Comparison of ENCODE assay signal across 20 cellular contexts in the genomic region with DNA sequence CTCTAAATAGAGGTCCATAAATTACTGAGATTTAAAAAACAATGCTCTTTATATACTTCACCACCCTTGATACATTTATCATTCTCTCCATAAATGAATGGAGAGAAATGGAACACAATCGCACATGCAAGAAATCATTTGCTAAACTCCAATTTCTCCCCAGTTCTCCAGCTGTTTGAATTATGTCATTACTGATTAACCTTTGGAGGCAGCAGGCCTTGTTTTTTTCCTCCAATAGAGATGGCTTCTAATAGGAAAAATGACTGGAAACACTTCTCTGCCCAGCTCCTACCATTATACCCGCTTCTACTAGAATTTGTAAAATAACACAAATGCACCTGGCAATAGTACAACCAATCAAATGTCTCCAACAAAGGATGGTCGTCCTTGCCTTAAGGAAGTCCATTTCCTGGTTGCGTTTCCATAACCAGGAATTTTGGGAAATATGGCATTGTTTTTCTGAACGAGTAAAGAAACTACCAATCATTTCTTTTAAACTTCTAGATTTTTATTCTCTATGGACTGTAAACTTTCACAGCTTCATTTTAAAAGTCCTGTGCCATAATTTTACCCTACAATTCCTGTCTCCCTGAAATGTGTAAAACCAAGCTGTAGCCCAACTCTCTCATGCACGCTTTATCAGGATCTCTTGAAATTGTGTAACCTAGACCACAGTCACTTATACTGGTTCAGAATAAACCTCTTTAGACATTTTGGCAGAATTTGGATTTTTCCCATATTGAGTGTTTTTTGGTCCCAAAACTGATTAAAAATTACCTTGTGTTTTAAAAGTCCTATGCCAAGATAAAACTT.
A peak's percentile ranks its signal among the peaks of the same experiment; 100 is the strongest.
DNase-seq lines count a peak whose midpoint lies in the region; ATAC-seq and TF ChIP-seq lines count a peak whose summit lies in the region.
"Had no signal": no experiment of that assay in that cellular context is flagged by ENCODE, and none has a peak within 500 bp of the region (broad histone marks: within the 10 kb centered on the region; RNA-seq: fewer than 3 reads in every experiment).

No MANE protein-coding gene starts in this region.

- TF ChIP-seq CTCF in left ventricle myocardium inferior (IDR thresholded peaks at IDR 0.05; ENCODE audit: borderline replicate concordance) (no peak), right atrium auricular region (IDR thresholded peaks at IDR 0.05) (no peak), osteocyte (IDR thresholded peaks at IDR 0.05) (no peak), upper lobe of right lung (IDR thresholded peaks at IDR 0.05) (no peak), GM20000 (IDR thresholded peaks at IDR 0.05; ENCODE audit: extremely low read depth, missing control alignments) (no peak)

- no peaks in the 10 kb centered on the region for H3K9me3 Mint-ChIP-seq in osteocyte (ENCODE audit: unreplicated experiment)
- H3K9me3 Mint-ChIP-seq: activated CD8-positive, alpha-beta T cell treated with anti-CD3 and anti-CD28 coated beads for 36 hours; activated naive CD4-positive, alpha-beta T cell treated with anti-CD3 and anti-CD28 coated beads, Interleukin-2, amount 10 ng/mL, durations not matched to agents 7 days and 5 days; activated T-cell treated with anti-CD3 and anti-CD28 coated beads, Interleukin-2, amount 50 U/mL, for 24 hours; stimulated activated naive CD8-positive, alpha-beta T cell treated with anti-CD3 and anti-CD28 coated beads, Interleukin-15, amount 100 ng/mL, for 72 hours had no signal

- H3K27me3 ChIP-seq in left ventricle myocardium inferior (ENCODE audit: low read depth): no peaks in the 10 kb centered on the region
- no peaks in the 10 kb centered on the region for H3K27me3 ChIP-seq in right atrium auricular region
- H3K27me3 ChIP-seq in upper lobe of right lung: no peaks in the 10 kb centered on the region
- H3K27me3 ChIP-seq: foreskin keratinocyte had no signal

- H3K36me3 Mint-ChIP-seq in osteocyte (ENCODE audit: unreplicated experiment): peaks cover 2% of the 10 kb centered on the region
- H3K36me3 Mint-ChIP-seq: activated naive CD4-positive, alpha-beta T cell treated with anti-CD3 and anti-CD28 coated beads, Interleukin-2, amount 10 ng/mL, durations not matched to agents 7 days and 5 days; WTC11 had no signal

- H3K4me1 ChIP-seq in left ventricle myocardium inferior: peaks cover 44% of the 10 kb centered on the region
- H3K4me1 ChIP-seq in right atrium auricular region: peaks cover 0 to 33% of the 10 kb centered on the region in 2 donors
- peaks cover 19% of the 10 kb centered on the region for H3K4me1 ChIP-seq in upper lobe of right lung

- no peaks in the 10 kb centered on the region for H3K27me3 Mint-ChIP-seq in osteocyte (ENCODE audit: unreplicated experiment)
- H3K27me3 Mint-ChIP-seq: activated CD8-positive, alpha-beta T cell treated with anti-CD3 and anti-CD28 coated beads for 36 hours; activated naive CD4-positive, alpha-beta T cell treated with anti-CD3 and anti-CD28 coated beads, Interleukin-2, amount 10 ng/mL, durations not matched to agents 7 days and 5 days; activated T-cell treated with anti-CD3 and anti-CD28 coated beads, Interleukin-2, amount 50 U/mL, for 24 hours; stimulated activated naive CD8-positive, alpha-beta T cell treated with anti-CD3 and anti-CD28 coated beads, Interleukin-15, amount 100 ng/mL, for 72 hours had no signal

- ATAC-seq in Right ventricle myocardium inferior (no peak), upper lobe of right lung (no peak)
- ATAC-seq: activated CD8-positive, alpha-beta T cell treated with anti-CD3 and anti-CD28 coated beads for 36 hours; foreskin keratinocyte; stimulated activated naive CD8-positive, alpha-beta T cell treated with anti-CD3 and anti-CD28 coated beads, Interleukin-15, amount 100 ng/mL, for 72 hours; WTC11 had no signal

- DNase-seq in left ventricle myocardium inferior: no peak
- no peak for DNase-seq in Right ventricle myocardium inferior (ENCODE audit: missing footprints)
- no peak for DNase-seq in right atrium auricular region (ENCODE audit: low spot score)
- no peak for DNase-seq in osteocyte (ENCODE audit: extremely low spot score, unreplicated experiment)
- no peak for DNase-seq in upper lobe of right lung
- no peak for DNase-seq in GM20000 (ENCODE audit: low spot score)
- DNase-seq in GM19240 (ENCODE audit: insufficient read length, low spot score): no peak
- no peak for DNase-seq in hippocampal formation (lab: John Stamatoyannopoulos, UW)
- DNase-seq: activated CD8-positive, alpha-beta T cell treated with anti-CD3 and anti-CD28 coated beads for 36 hours; activated naive CD4-positive, alpha-beta T cell treated with anti-CD3 and anti-CD28 coated beads, Interleukin-2, amount 10 ng/mL, durations not matched to agents 7 days and 5 days; activated T-cell treated with anti-CD3 and anti-CD28 coated beads, Interleukin-2, amount 50 U/mL, for 24 hours; foreskin keratinocyte; GOT3; NCI-H1105 treated with DMSO at 0.1 percent for 48 hours; NCI-H526; stimulated activated CD4-positive, alpha-beta T cell treated with anti-CD3 and anti-CD28 coated beads, Interleukin-2, amount 100 ng/mL, for 48 hours; stimulated activated naive CD8-positive, alpha-beta T cell treated with anti-CD3 and anti-CD28 coated beads, Interleukin-15, amount 100 ng/mL, for 72 hours; T-helper 2 cell had no signal

- H3K9me3 ChIP-seq in left ventricle myocardium inferior (replicated peaks) (no peaks in the 10 kb centered on the region), right atrium auricular region (no peaks in the 10 kb centered on the region), upper lobe of right lung (no peaks in the 10 kb centered on the region)
- H3K9me3 ChIP-seq: A549 had no signal

- peak overlapping the region; percentile 94 for H3K27ac Mint-ChIP-seq in osteocyte (ENCODE audit: unreplicated experiment)
- H3K27ac Mint-ChIP-seq: activated CD8-positive, alpha-beta T cell treated with anti-CD3 and anti-CD28 coated beads for 36 hours; activated naive CD4-positive, alpha-beta T cell treated with anti-CD3 and anti-CD28 coated beads, Interleukin-2, amount 10 ng/mL, durations not matched to agents 7 days and 5 days; activated T-cell treated with anti-CD3 and anti-CD28 coated beads, Interleukin-2, amount 50 U/mL, for 24 hours; stimulated activated naive CD8-positive, alpha-beta T cell treated with anti-CD3 and anti-CD28 coated beads, Interleukin-15, amount 100 ng/mL, for 72 hours had no signal

- H3K4me3 Mint-ChIP-seq in osteocyte (ENCODE audit: unreplicated experiment): no peak overlapping the region
- H3K4me3 Mint-ChIP-seq: activated CD8-positive, alpha-beta T cell treated with anti-CD3 and anti-CD28 coated beads for 36 hours; activated naive CD4-positive, alpha-beta T cell treated with anti-CD3 and anti-CD28 coated beads, Interleukin-2, amount 10 ng/mL, durations not matched to agents 7 days and 5 days; activated T-cell treated with anti-CD3 and anti-CD28 coated beads, Interleukin-2, amount 50 U/mL, for 24 hours; stimulated activated naive CD8-positive, alpha-beta T cell treated with anti-CD3 and anti-CD28 coated beads, Interleukin-15, amount 100 ng/mL, for 72 hours; WTC11 had no signal

- intact Hi-C loops in left ventricle myocardium inferior (cut with micrococcal nuclease): no loop called here
- intact Hi-C loops in Right ventricle myocardium inferior (cut with DNase I): no loop called here
- intact Hi-C loops in upper lobe of right lung (cut with DNase I): no loop called here

- peaks cover 42% of the 10 kb centered on the region for H3K4me1 Mint-ChIP-seq in osteocyte (ENCODE audit: unreplicated experiment)
- H3K4me1 Mint-ChIP-seq: activated naive CD4-positive, alpha-beta T cell treated with anti-CD3 and anti-CD28 coated beads, Interleukin-2, amount 10 ng/mL, durations not matched to agents 7 days and 5 days; stimulated activated naive CD8-positive, alpha-beta T cell treated with anti-CD3 and anti-CD28 coated beads, Interleukin-15, amount 100 ng/mL, for 72 hours had no signal

- H3K36me3 ChIP-seq in left ventricle myocardium inferior: no peaks in the 10 kb centered on the region
- H3K36me3 ChIP-seq in right atrium auricular region: no peaks in the 10 kb centered on the region
- no peaks in the 10 kb centered on the region for H3K36me3 ChIP-seq in upper lobe of right lung

- H3K27ac ChIP-seq in left ventricle myocardium inferior (replicated peaks): peak overlapping the region; percentile 46
- peak overlapping the region; percentile 38 to 73 for H3K27ac ChIP-seq in right atrium auricular region
- H3K27ac ChIP-seq in upper lobe of right lung: peak overlapping the region; percentile 55

- no peak overlapping the region for H3K4me3 ChIP-seq in left ventricle myocardium inferior
- no peak overlapping the region for H3K4me3 ChIP-seq in right atrium auricular region
- H3K4me3 ChIP-seq in upper lobe of right lung: no peak overlapping the region
- H3K4me3 ChIP-seq: A549 had no signal
